Comparison of ENCODE assay signal across 17 cellular contexts in genomic region chr19:50512999-50513745, GRCh38. TPM values are rescaled to one million over a fixed set of nuclear protein-coding genes. Genes with fewer than 3 reads are reported as not detected.
DNase-seq lines count a peak whose midpoint lies in the region; ATAC-seq and TF ChIP-seq lines count a peak whose summit lies in the region.
"Had no signal": no experiment of that assay in that cellular context is flagged by ENCODE, and none has a peak within 500 bp of the region (broad histone marks: within the 10 kb centered on the region; RNA-seq: fewer than 3 reads in every experiment).

No MANE protein-coding gene starts in this region.

- peaks cover 0 to 27% (median 8%) of the 10 kb centered on the region in 4 donors for H3K4me1 Mint-ChIP-seq in CD4-positive, CD25-positive, alpha-beta regulatory T cell
- H3K4me1 Mint-ChIP-seq in neural crest cell, result peaks cover 45% of the 10 kb centered on the region

- peak overlapping the region in 2 of 3 donors; percentile 64 to 80 for H3K27ac Mint-ChIP-seq in CD4-positive, CD25-positive, alpha-beta regulatory T cell
- H3K27ac Mint-ChIP-seq in neural crest cell (ENCODE audit: unreplicated experiment), result peak overlapping the region; percentile 84

- no peak overlapping the region for H3K27ac ChIP-seq in CD4-positive, CD25-positive, alpha-beta regulatory T cell (ENCODE audit: insufficient read depth, low read length, poor library complexity, severe bottlenecking)
- H3K27ac ChIP-seq in esophagus muscularis mucosa (replicated peaks in 1 of 4), result no peak overlapping the region
- H3K27ac ChIP-seq: epithelial cell of prostate had no signal

- ATAC-seq in CD4-positive, CD25-positive, alpha-beta regulatory T cell (ENCODE audit: low read depth in 2 of 2), result no peak
- ATAC-seq in esophagus mucosa, result no peak

- H3K36me3 Mint-ChIP-seq in CD4-positive, CD25-positive, alpha-beta regulatory T cell, result no peaks in the 10 kb centered on the region
- H3K36me3 Mint-ChIP-seq in neural crest cell (ENCODE audit: low read depth), result no peaks in the 10 kb centered on the region

- TF ChIP-seq CTCF in GM20000 (IDR thresholded peaks at IDR 0.05; ENCODE audit: extremely low read depth, missing control alignments) (no peak), esophagus muscularis mucosa (IDR thresholded peaks at IDR 0.05) (no peak), neural crest cell (conservative IDR thresholded peaks at IDR 0.05) (no peak)

- H3K4me1 ChIP-seq in CD4-positive, CD25-positive, alpha-beta regulatory T cell (ENCODE audit: control insufficient read depth, insufficient read depth, low read length, poor library complexity, severe bottlenecking), result peaks cover 16% of the 10 kb centered on the region
- H3K4me1 ChIP-seq in esophagus muscularis mucosa, result peaks cover 17 to 25% (median 22%) of the 10 kb centered on the region in 4 donors

- DNase-seq in CD4-positive, CD25-positive, alpha-beta regulatory T cell, result no peak
- DNase-seq in GM20000 (ENCODE audit: low spot score) (peak; percentile 38), esophagus muscularis mucosa (ENCODE audit: extremely low spot score) (peak; percentile 79), neural crest cell (ENCODE audit: low read depth, low spot score) (no peak)
- no peak for DNase-seq in effector CD4-positive, alpha-beta T cell
- DNase-seq in stimulated activated CD8-positive, alpha-beta memory T cell treated with anti-CD3 and anti-CD28 coated beads, Interleukin-4, amount 100 ng/mL, for 48 hours, result no peak
- DNase-seq: NCI-H1417 treated with DMSO at 0.1 percent for 48 hours; NK-92 treated with Interleukin-12 subunit alpha and Interleukin-12 subunit beta, amount 100 ng/mL, for 24 hours; stimulated activated CD4-positive, alpha-beta T cell treated with anti-CD3 and anti-CD28 coated beads, Interleukin-15, amount 100 ng/mL, for 24 hours had no signal

- H3K9me3 Mint-ChIP-seq in CD4-positive, CD25-positive, alpha-beta regulatory T cell, result peaks cover 0 to 2% (median 0%) of the 10 kb centered on the region in 7 donors
- H3K9me3 Mint-ChIP-seq in neural crest cell, result no peaks in the 10 kb centered on the region

- no peak for TF ChIP-seq POLR2A in esophagus muscularis mucosa (IDR thresholded peaks at IDR 0.05; ENCODE audit: low read depth)

- TF ChIP-seq EP300 in esophagus muscularis mucosa (IDR thresholded peaks at IDR 0.05), result no peak

- no peaks in the 10 kb centered on the region for H3K36me3 ChIP-seq in CD4-positive, CD25-positive, alpha-beta regulatory T cell (ENCODE audit: control insufficient read depth, insufficient read depth, low read length)
- peaks cover 0 to 12% (median 0%) of the 10 kb centered on the region in 4 donors for H3K36me3 ChIP-seq in esophagus muscularis mucosa
- H3K36me3 ChIP-seq: adrenal gland had no signal

- intact Hi-C loops in esophagus muscularis mucosa (cut with DNase I), result no loop called here

- no peak overlapping the region for H3K4me3 ChIP-seq in CD4-positive, CD25-positive, alpha-beta regulatory T cell (ENCODE audit: low read depth, low read length)
- no peak overlapping the region for H3K4me3 ChIP-seq in esophagus muscularis mucosa
- H3K4me3 ChIP-seq: adrenal gland had no signal

- 58% methylated on average over 9 of the region's 12 CpGs for WGBS in esophagus muscularis mucosa

- peak overlapping the region in 3 of 4 donors; percentile 1 to 68 (median 43) for H3K4me3 Mint-ChIP-seq in CD4-positive, CD25-positive, alpha-beta regulatory T cell
- peak overlapping the region; percentile 23 for H3K4me3 Mint-ChIP-seq in neural crest cell

- no peaks in the 10 kb centered on the region for H3K9me3 ChIP-seq in CD4-positive, CD25-positive, alpha-beta regulatory T cell (ENCODE audit: control insufficient read depth in 2 of 2, low read length in 2 of 2)
- no peaks in the 10 kb centered on the region for H3K9me3 ChIP-seq in esophagus muscularis mucosa
- H3K9me3 ChIP-seq: adrenal gland had no signal

- H3K27me3 Mint-ChIP-seq in CD4-positive, CD25-positive, alpha-beta regulatory T cell, result peaks cover 14% of the 10 kb centered on the region
- peaks cover 8% of the 10 kb centered on the region for H3K27me3 Mint-ChIP-seq in neural crest cell (ENCODE audit: low read depth)

- no peaks in the 10 kb centered on the region for H3K27me3 ChIP-seq in CD4-positive, CD25-positive, alpha-beta regulatory T cell (ENCODE audit: control insufficient read depth, insufficient read depth, low read length)
- H3K27me3 ChIP-seq in esophagus muscularis mucosa, result peaks cover 0 to 31% (median 0%) of the 10 kb centered on the region in 4 donors
- H3K27me3 ChIP-seq: adrenal gland had no signal

RNA-seq across cellular contexts. Expression of gene ASPDH, which starts 0.5 kb away (rescaled TPM):
- total RNA-seq in CD4-positive, CD25-positive, alpha-beta regulatory T cell, result not detected
- polyA plus RNA-seq in CD4-positive, CD25-positive, alpha-beta regulatory T cell, result not detected
- total RNA-seq in esophagus muscularis mucosa (1 to 10 TPM in 1 of 4 donors, not detected in 3; 1.6 TPM), neural crest cell (1.2 TPM in 1 of 2 replicates, not detected in the other), esophagus mucosa (not detected)
- total RNA-seq: Daoy; glomerular endothelial cell; LHCN-M2; pulmonary artery endothelial cell; T-helper 2 cell treated with Interferon-gamma antibody and Interleukin-4, amounts not matched to agents 100 ng/mL and 5 ng/mL, for 36 hours had no signal

RNA-seq across cellular contexts. Expression of gene JOSD2, which starts 2.2 kb away (rescaled TPM):
- 18.5 TPM for total RNA-seq in CD4-positive, CD25-positive, alpha-beta regulatory T cell
- polyA plus RNA-seq in CD4-positive, CD25-positive, alpha-beta regulatory T cell, result 10 to 100 TPM; 16.6 to 37.7 (median 28.4) TPM
- total RNA-seq in esophagus muscularis mucosa (10 to 100 TPM; 31.3 to 59.4 (median 42.9) TPM), neural crest cell (10.9 and 13.5 TPM in 2 replicates), esophagus mucosa (38.4 TPM)

RNA-seq across cellular contexts. Expression of gene GARIN5A, which starts 36.5 kb away (rescaled TPM):
- 0.64 TPM for total RNA-seq in CD4-positive, CD25-positive, alpha-beta regulatory T cell
- under 1 TPM in 2 of 4 donors, not detected in 2; 0.39 to 0.83 TPM for polyA plus RNA-seq in CD4-positive, CD25-positive, alpha-beta regulatory T cell
- total RNA-seq in esophagus muscularis mucosa (under 1 TPM in 2 of 4 donors, not detected in 2; 0.32 to 0.52 TPM), neural crest cell (1.1 and 1.3 TPM in 2 replicates), esophagus mucosa (1.1 TPM)
- total RNA-seq: glomerular endothelial cell, pulmonary artery endothelial cell had no signal

RNA-seq across cellular contexts. Expression of gene EMC10, which starts 36.9 kb away (rescaled TPM):
- total RNA-seq in CD4-positive, CD25-positive, alpha-beta regulatory T cell, result 83.7 TPM
- 10 to 100 TPM in 1 of 4 donors, 1 to 10 TPM in 3; 8.0 to 12.7 (median 9.3) TPM for polyA plus RNA-seq in CD4-positive, CD25-positive, alpha-beta regulatory T cell
- 10 to 100 TPM; 41.1 to 79.1 (median 59.7) TPM for total RNA-seq in esophagus muscularis mucosa
- total RNA-seq in neural crest cell, result 125 and 129 TPM in 2 replicates
- 53.8 TPM for total RNA-seq in esophagus mucosa

RNA-seq across cellular contexts. Expression of gene LRRC4B, which starts 55.1 kb away (rescaled TPM):
- not detected for total RNA-seq in CD4-positive, CD25-positive, alpha-beta regulatory T cell
- polyA plus RNA-seq in CD4-positive, CD25-positive, alpha-beta regulatory T cell, result not detected
- total RNA-seq in esophagus muscularis mucosa (10 to 100 TPM in 1 of 4 donors, 1 to 10 TPM in 3; 3.7 to 12.5 (median 6.7) TPM), neural crest cell (42.5 and 50.2 TPM in 2 replicates), esophagus mucosa (0.24 TPM)
- total RNA-seq: glomerular endothelial cell; LHCN-M2; T-helper 2 cell treated with Interferon-gamma antibody and Interleukin-4, amounts not matched to agents 100 ng/mL and 5 ng/mL, for 36 hours had no signal

Comparison
In these comparisons a context has a peak if more than half of its experiments do, and no peak if none do; other contexts are left out.
1. DNase-seq: peak in GM20000 (single experiment) and esophagus muscularis mucosa (single experiment); none in CD4-positive, CD25-positive, alpha-beta regulatory T cell (0 of 3), neural crest cell (single experiment), effector CD4-positive, alpha-beta T cell (single experiment) and stimulated activated CD8-positive, alpha-beta memory T cell treated with anti-CD3 and anti-CD28 coated beads, Interleukin-4, amount 100 ng/mL, for 48 hours (single experiment).